In genomic region chr14:68794856-68795601, GRCh38 we compare ENCODE assay signal across 8 cellular contexts. TPM values are rescaled to one million over a fixed set of nuclear protein-coding genes. Genes with fewer than 3 reads are reported as not detected.
DNase-seq lines count a peak whose midpoint lies in the region; ATAC-seq and TF ChIP-seq lines count a peak whose summit lies in the region.

No MANE protein-coding gene starts in this region.

- H3K27me3 Mint-ChIP-seq in endodermal cell (ENCODE audit: insufficient read depth), result no peaks in the 10 kb centered on the region
- H3K27me3 Mint-ChIP-seq in mesothelial cell of epicardium (ENCODE audit: low read depth), result no peaks in the 10 kb centered on the region

- H3K9me3 ChIP-seq in endodermal cell (ENCODE audit: control insufficient read depth, low read length) (no peaks in the 10 kb centered on the region), suprapubic skin (no peaks in the 10 kb centered on the region)

- H3K27ac Mint-ChIP-seq in endodermal cell (peak overlapping the region; percentile 100), mesothelial cell of epicardium (peak overlapping the region; percentile 100)

- TF ChIP-seq POLR2A in suprapubic skin (IDR thresholded peaks at IDR 0.05), result peak in 1 of 2 donors; percentile 24

- H3K4me3 Mint-ChIP-seq in endodermal cell, result peak overlapping the region; percentile 100
- H3K4me3 Mint-ChIP-seq in mesothelial cell of epicardium, result peak overlapping the region; percentile 90

- H3K4me1 Mint-ChIP-seq in endodermal cell (peaks cover 26% of the 10 kb centered on the region), mesothelial cell of epicardium (peaks cover 28% of the 10 kb centered on the region)

- TF ChIP-seq EP300 in suprapubic skin (IDR thresholded peaks at IDR 0.05), result no peak

- CTCF ChIA-PET in BJ (lab: Yijun Ruan, JAX), result interaction anchor here (0.7 to 3.1 kb wide), 7 partner anchors 10 to 861 kb away, joined by 3 to 13 read pairs (median 6); no protein-coding TSS in a partner anchor

- H3K36me3 Mint-ChIP-seq in endodermal cell (ENCODE audit: low read depth) (peaks cover 10% of the 10 kb centered on the region), mesothelial cell of epicardium (peaks cover 31% of the 10 kb centered on the region)

- H3K4me1 ChIP-seq in endodermal cell (ENCODE audit: control insufficient read depth, insufficient read depth, low read length) (peaks cover 3% of the 10 kb centered on the region), suprapubic skin (peaks cover 22% of the 10 kb centered on the region)

- peak overlapping the region; percentile 60 for H3K4me3 ChIP-seq in BJ (ENCODE audit: low read depth, low read length)
- peak overlapping the region; percentile 95 for H3K4me3 ChIP-seq in HFF-Myc (replicated peaks; ENCODE audit: low read depth, low read length)
- peak overlapping the region; percentile 94 for H3K4me3 ChIP-seq in endodermal cell (ENCODE audit: low read length)
- peak overlapping the region; percentile 66 for H3K4me3 ChIP-seq in suprapubic skin

- ATAC-seq in HG02840 (IDR thresholded peaks at IDR 0.05; ENCODE audit: low FRiP score, unreplicated experiment), result no peak

- no peak for TF ChIP-seq CTCF in BJ (IDR thresholded peaks at IDR 0.05; ENCODE audit: insufficient read depth, low read depth, low read length)
- TF ChIP-seq CTCF in HFF-Myc (IDR thresholded peaks at IDR 0.05; ENCODE audit: low read depth, low read length, missing control alignments), result no peak
- TF ChIP-seq CTCF in endodermal cell (conservative IDR thresholded peaks at IDR 0.05), result no peak
- TF ChIP-seq CTCF in mesothelial cell of epicardium (IDR thresholded peaks at IDR 0.05; ENCODE audit: unreplicated experiment), result no peak
- TF ChIP-seq CTCF in suprapubic skin (IDR thresholded peaks at IDR 0.05), result no peak

- H3K27me3 ChIP-seq in BJ (ENCODE audit: control insufficient read depth, insufficient read depth, low read length) (no peaks in the 10 kb centered on the region), endodermal cell (ENCODE audit: control insufficient read depth, insufficient read depth, low read length, poor library complexity, severe bottlenecking) (no peaks in the 10 kb centered on the region), suprapubic skin (no peaks in the 10 kb centered on the region)

- H3K27ac ChIP-seq in endodermal cell (ENCODE audit: low read depth, low read length), result peak overlapping the region; percentile 99
- peak overlapping the region; percentile 100 for H3K27ac ChIP-seq in suprapubic skin

- POLR2A ChIA-PET in BJ (lab: Charles Lee), result interaction anchor here (0.6 to 1.0 kb wide), 7 partner anchors 19 to 838 kb away, joined by 3 to 10 read pairs (median 4); no protein-coding TSS in a partner anchor

- peak; percentile 96 for DNase-seq in BJ (ENCODE audit: low read depth)
- DNase-seq in HFF-Myc (ENCODE audit: extremely low read depth, low read depth), result peak; percentile 96
- DNase-seq in activated CD4-positive, alpha-beta T cell treated with anti-CD3 and anti-CD28 coated beads for 4 hours, result peak; percentile 62 to 64
- peak; percentile 83 for DNase-seq in endodermal cell
- DNase-seq in mesothelial cell of epicardium (ENCODE audit: low spot score in 2 of 2, unreplicated experiment in 2 of 2), result peak in 1 of 2 experiments; percentile 61
- DNase-seq in suprapubic skin (ENCODE audit: low spot score in 2 of 2), result peak in 1 of 2 donors; percentile 81
- DNase-seq in NCI-H2081 treated with DMSO at 0.1 percent for 48 hours (lab: John Stamatoyannopoulos, UW), result no peak

- H3K36me3 ChIP-seq in BJ (ENCODE audit: control insufficient read depth, insufficient read depth, low read length) (peaks cover 12% of the 10 kb centered on the region), endodermal cell (ENCODE audit: control insufficient read depth, insufficient read depth, low read length) (peaks cover 5% of the 10 kb centered on the region), suprapubic skin (peaks cover 17% of the 10 kb centered on the region)

- peaks cover 5% of the 10 kb centered on the region for H3K9me3 Mint-ChIP-seq in endodermal cell
- peaks cover 10% of the 10 kb centered on the region for H3K9me3 Mint-ChIP-seq in mesothelial cell of epicardium

- 0% methylated on average over 20 to 33 of the region's 37 CpGs for WGBS in endodermal cell (ENCODE audit: insufficient coverage in 1 of 2, insufficient read length in 1 of 2), 2 experiments
- under 1% methylated on average over 34 of the region's 37 CpGs for WGBS in suprapubic skin

- peak overlapping the region; percentile 96 for H3K9ac ChIP-seq in endodermal cell (ENCODE audit: extremely low read depth, low read length, poor library complexity, severe bottlenecking)

RNA-seq across cellular contexts. Expression of gene ZFP36L1, which starts 2.2 kb away (rescaled TPM):
- polyA plus RNA-seq in BJ (2011; rRNA removed), result 49.2 and 52.7 TPM in 2 replicates
- 40.0 and 55.9 TPM in 2 replicates for polyA minus RNA-seq in BJ (2011; rRNA and poly(A)+ RNA removed)
- total RNA-seq in endodermal cell (10 to 100 TPM; 99.4 to 99.6 TPM), mesothelial cell of epicardium (377 to 390 TPM (median 382 TPM) in 3 replicates), suprapubic skin (1,000 to 10,000 TPM; 1,382 to 1,995 (median 1,611) TPM)
- polyA plus RNA-seq in endodermal cell (2013, experiment 1 of 2), result 215 TPM
- polyA plus RNA-seq in endodermal cell (2013, experiment 2 of 2), result 172 TPM
